14 cellular contexts compared by ENCODE assay signal in genomic region chr3:10558726-10559125, GRCh38. TPM values are rescaled to one million over a fixed set of nuclear protein-coding genes. Genes with fewer than 3 reads are reported as not detected.
A peak's percentile ranks its signal among the peaks of the same experiment; 100 is the strongest.
DNase-seq lines count a peak whose midpoint lies in the region; ATAC-seq and TF ChIP-seq lines count a peak whose summit lies in the region.
"Had no signal": no experiment of that assay in that cellular context is flagged by ENCODE, and none has a peak within 500 bp of the region (broad histone marks: within the 10 kb centered on the region; RNA-seq: fewer than 3 reads in every experiment).

No MANE protein-coding gene starts in this region.

- H3K4me3 ChIP-seq in endodermal cell (ENCODE audit: low read length) (no peak overlapping the region), skeletal muscle tissue (ENCODE audit: low read length in 3 of 3) (peak overlapping the region; percentile 9 to 41 (median 26))
- H3K4me3 ChIP-seq: MG63 had no signal

- H3K9ac ChIP-seq in endodermal cell (ENCODE audit: extremely low read depth, low read length, poor library complexity, severe bottlenecking) (no peak overlapping the region), skeletal muscle tissue (ENCODE audit: low read depth in 1 of 3, low read length in 3 of 3) (peak overlapping the region in 2 of 3 donors; percentile 34 to 63)

- whole genome bisulfite sequencing in endodermal cell (ENCODE audit: insufficient coverage in 1 of 2, insufficient read length in 1 of 2), 2 experiments, result 77 to 84% methylated on average over 3 of the region's 3 CpGs

- H3K4me1 ChIP-seq in endodermal cell (ENCODE audit: control insufficient read depth, insufficient read depth, low read length), result peaks cover 10% of the 10 kb centered on the region
- peaks cover 28 to 59% (median 47%) of the 10 kb centered on the region in 3 donors for H3K4me1 ChIP-seq in skeletal muscle tissue (ENCODE audit: control insufficient read depth in 3 of 3, insufficient read depth in 3 of 3, low read length in 3 of 3)

- no peaks in the 10 kb centered on the region for H3K9me3 Mint-ChIP-seq in endodermal cell
- no peaks in the 10 kb centered on the region for H3K9me3 Mint-ChIP-seq in natural killer cell treated with Interleukin-12 subunit alpha and Interleukin-12 subunit beta and Interleukin-15 and Interleukin-18, amount 100 ng/mL, for 72 hours

- H3K27me3 Mint-ChIP-seq in endodermal cell (ENCODE audit: insufficient read depth), result peaks cover 60% of the 10 kb centered on the region
- peaks cover 7 to 18% of the 10 kb centered on the region in 2 donors for H3K27me3 Mint-ChIP-seq in natural killer cell treated with Interleukin-12 subunit alpha and Interleukin-12 subunit beta and Interleukin-15 and Interleukin-18, amount 100 ng/mL, for 72 hours

- no peak overlapping the region for H3K4me3 Mint-ChIP-seq in endodermal cell
- no peak overlapping the region for H3K4me3 Mint-ChIP-seq in natural killer cell treated with Interleukin-12 subunit alpha and Interleukin-12 subunit beta and Interleukin-15 and Interleukin-18, amount 100 ng/mL, for 72 hours

- DNase-seq in NCI-H2171 (lab: John Stamatoyannopoulos, UW) (peak; percentile 52), NCI-H69 (lab: John Stamatoyannopoulos, UW) (peak; percentile 8), endodermal cell (peak; percentile 15), NCI-H526 treated with DMSO at 0.1 percent for 48 hours (lab: John Stamatoyannopoulos, UW) (no peak)
- no peak for DNase-seq in natural killer cell treated with Interleukin-12 subunit alpha and Interleukin-12 subunit beta and Interleukin-15 and Interleukin-18, amount 100 ng/mL, for 72 hours (ENCODE audit: low spot score)
- DNase-seq: COR-L47, Karpas-422, NCI-H1092 treated with DMSO at 0.1 percent for 48 hours, OCI-M1, RPMI8226 had no signal

- no peaks in the 10 kb centered on the region for H3K9me3 ChIP-seq in endodermal cell (ENCODE audit: control insufficient read depth, low read length)
- H3K9me3 ChIP-seq in skeletal muscle tissue (ENCODE audit: control insufficient read depth in 3 of 3, low read length in 3 of 3), result no peaks in the 10 kb centered on the region
- H3K9me3 ChIP-seq: MG63 had no signal

- TF ChIP-seq CTCF in endodermal cell (conservative IDR thresholded peaks at IDR 0.05), result no peak

- no peak overlapping the region for H3K27ac ChIP-seq in endodermal cell (ENCODE audit: low read depth, low read length)
- peak overlapping the region; percentile 87 for H3K27ac ChIP-seq in skeletal muscle tissue (ENCODE audit: low read depth, low read length)

- H3K36me3 ChIP-seq in endodermal cell (ENCODE audit: control insufficient read depth, insufficient read depth, low read length) (no peaks in the 10 kb centered on the region), skeletal muscle tissue (ENCODE audit: control insufficient read depth in 3 of 3, insufficient read depth in 3 of 3, low read length in 3 of 3) (no peaks in the 10 kb centered on the region)
- H3K36me3 ChIP-seq: MG63 had no signal

- H3K4me1 Mint-ChIP-seq in endodermal cell, result peaks cover 10% of the 10 kb centered on the region
- peaks cover 6 to 10% of the 10 kb centered on the region in 2 donors for H3K4me1 Mint-ChIP-seq in natural killer cell treated with Interleukin-12 subunit alpha and Interleukin-12 subunit beta and Interleukin-15 and Interleukin-18, amount 100 ng/mL, for 72 hours (ENCODE audit: low read depth in 2 of 2)

- ATAC-seq in HG02571 (IDR thresholded peaks at IDR 0.05; ENCODE audit: unreplicated experiment), result no peak
- ATAC-seq in natural killer cell treated with Interleukin-12 subunit alpha and Interleukin-12 subunit beta and Interleukin-15 and Interleukin-18, amount 100 ng/mL, for 72 hours, result no peak

- no peak overlapping the region for H3K27ac Mint-ChIP-seq in endodermal cell
- H3K27ac Mint-ChIP-seq in natural killer cell treated with Interleukin-12 subunit alpha and Interleukin-12 subunit beta and Interleukin-15 and Interleukin-18, amount 100 ng/mL, for 72 hours, result no peak overlapping the region

- no peaks in the 10 kb centered on the region for H3K36me3 Mint-ChIP-seq in endodermal cell (ENCODE audit: low read depth)
- H3K36me3 Mint-ChIP-seq in natural killer cell treated with Interleukin-12 subunit alpha and Interleukin-12 subunit beta and Interleukin-15 and Interleukin-18, amount 100 ng/mL, for 72 hours, result no peaks in the 10 kb centered on the region

- H3K27me3 ChIP-seq in endodermal cell (ENCODE audit: control insufficient read depth, insufficient read depth, low read length, poor library complexity, severe bottlenecking) (no peaks in the 10 kb centered on the region), skeletal muscle tissue (ENCODE audit: control insufficient read depth in 3 of 3, insufficient read depth in 3 of 3, low read length in 3 of 3) (peaks cover 0 to 5% (median 0%) of the 10 kb centered on the region in 3 donors)
- H3K27me3 ChIP-seq: MG63 had no signal

RNA-seq across cellular contexts. Expression of gene ATP2B2, which starts 53.3 kb away (rescaled TPM):
- total RNA-seq in endodermal cell, result under 1 TPM in 1 of 2 donors, not detected in 1; 0.09 TPM
- 0.64 TPM for polyA plus RNA-seq in endodermal cell (2013, experiment 1 of 2)
- 0.54 TPM for polyA plus RNA-seq in endodermal cell (2013, experiment 2 of 2)
- 3.7 TPM for total RNA-seq in skeletal muscle tissue
- total RNA-seq in natural killer cell treated with Interleukin-12 subunit alpha and Interleukin-12 subunit beta and Interleukin-15 and Interleukin-18, amount 100 ng/mL, for 72 hours, result not detected
- total RNA-seq: NCI-H460 had no signal

Comparison
In these comparisons a context has a peak if more than half of its experiments do, and no peak if none do; other contexts are left out.
1. DNase-seq: peak in NCI-H2171 (single experiment), NCI-H69 (single experiment) and endodermal cell (single experiment); none in natural killer cell treated with Interleukin-12 subunit alpha and Interleukin-12 subunit beta and Interleukin-15 and Interleukin-18, amount 100 ng/mL, for 72 hours (single experiment) and NCI-H526 treated with DMSO at 0.1 percent for 48 hours (single experiment).